ENCODE assay signal across 11 cellular contexts in the genomic region with DNA sequence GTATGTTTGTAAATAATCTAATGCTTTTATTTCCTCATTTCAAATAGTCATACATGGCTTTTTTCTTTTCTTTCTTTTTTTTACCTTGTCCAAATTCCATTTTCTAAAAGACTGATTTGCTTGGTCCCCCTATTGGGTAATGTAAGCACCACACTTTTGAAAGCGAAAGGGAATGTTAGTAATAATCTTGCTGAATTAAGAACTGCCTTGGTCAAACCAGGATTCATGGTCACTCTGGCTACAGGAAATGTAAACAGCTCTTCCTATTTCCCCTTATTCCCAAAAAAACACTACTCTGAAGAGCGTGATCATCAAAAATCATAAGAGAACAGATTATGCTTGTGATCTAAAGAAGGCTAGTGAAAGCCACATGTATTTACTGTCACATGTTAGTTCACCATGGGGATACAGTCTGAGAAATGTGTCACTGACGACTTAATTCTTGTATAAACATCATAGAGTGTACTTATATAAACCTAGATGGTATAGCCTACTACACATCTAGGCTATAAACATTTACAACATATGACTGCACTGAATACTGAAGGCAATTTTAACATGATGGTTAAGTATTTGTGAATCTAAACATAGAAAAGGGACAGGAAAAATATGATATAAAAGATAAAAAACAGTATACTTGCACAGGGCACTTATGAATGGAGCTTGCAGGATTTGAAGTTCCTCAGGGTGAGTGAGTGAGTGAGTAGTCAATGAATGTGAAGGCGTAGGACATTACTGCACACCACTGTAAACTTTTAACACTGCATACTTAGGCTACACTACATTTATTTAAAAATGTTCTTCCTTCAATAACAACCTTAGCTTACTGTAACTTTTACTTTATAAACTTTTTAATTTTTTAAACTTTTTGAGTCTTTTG.
A peak's percentile ranks its signal among the peaks of the same experiment; 100 is the strongest.
DNase-seq lines count a peak whose midpoint lies in the region; ATAC-seq and TF ChIP-seq lines count a peak whose summit lies in the region.
"Had no signal": no experiment of that assay in that cellular context is flagged by ENCODE, and none has a peak within 500 bp of the region (broad histone marks: within the 10 kb centered on the region; RNA-seq: fewer than 3 reads in every experiment).

No MANE protein-coding gene starts in this region.

- no peak overlapping the region for H3K4me3 ChIP-seq in Loucy (ENCODE audit: low read length, poor library complexity, severe bottlenecking)
- no peak overlapping the region for H3K4me3 ChIP-seq in endodermal cell (ENCODE audit: low read length)
- H3K4me3 ChIP-seq in mucosa of descending colon, result no peak overlapping the region

- no peaks in the 10 kb centered on the region for H3F3A ChIP-seq in Loucy (ENCODE audit: low read depth)

- H3K4me2 ChIP-seq in Loucy (ENCODE audit: low read depth, low read length, poor library complexity, severe bottlenecking), result no peak overlapping the region

- TF ChIP-seq CTCF in Loucy (conservative IDR thresholded peaks at IDR 0.05; ENCODE audit: low read length) (peak; percentile 48), endodermal cell (conservative IDR thresholded peaks at IDR 0.05) (peak; percentile 37), mucosa of descending colon (IDR thresholded peaks at IDR 0.05) (no peak)

- WGBS in endodermal cell (ENCODE audit: insufficient coverage in 1 of 2, insufficient read length in 1 of 2), 2 experiments, result 94 to 100% methylated on average over 1 to 4 of the region's 4 CpGs

- H3K79me2 ChIP-seq in Loucy (ENCODE audit: insufficient read depth, low read length), result no peaks in the 10 kb centered on the region

- H3K9me3 Mint-ChIP-seq in endodermal cell, result no peaks in the 10 kb centered on the region

- H3K4me3 Mint-ChIP-seq in endodermal cell, result no peak overlapping the region

- ATAC-seq in mucosa of descending colon (peak; percentile 93), HG03159 (IDR thresholded peaks at IDR 0.05; ENCODE audit: unreplicated experiment) (no peak), HG02623 (IDR thresholded peaks at IDR 0.05; ENCODE audit: unreplicated experiment) (no peak)

- no peaks in the 10 kb centered on the region for H3K9me2 ChIP-seq in Loucy (replicated peaks; ENCODE audit: low read depth, low read length)

- H3K27ac ChIP-seq in endodermal cell (ENCODE audit: low read depth, low read length), result no peak overlapping the region

- H3K9ac ChIP-seq in Loucy (ENCODE audit: low read depth, low read length, poor library complexity, severe bottlenecking) (no peak overlapping the region), endodermal cell (ENCODE audit: extremely low read depth, low read length, poor library complexity, severe bottlenecking) (no peak overlapping the region)

- peaks cover 61% of the 10 kb centered on the region for H3K36me3 Mint-ChIP-seq in endodermal cell (ENCODE audit: low read depth)

- DNase-seq in Caki2 (ENCODE audit: low read depth) (peak; percentile 26), endodermal cell (no peak), mucosa of descending colon (no peak), cerebellum (ENCODE audit: low spot score) (no peak), NCI-H524 (lab: John Stamatoyannopoulos, UW) (no peak)
- DNase-seq: activated T-cell treated with anti-CD3 and anti-CD28 coated beads, Interleukin-2, amount 50 U/mL, for 1 hour; Calu3; effector CD8-positive, alpha-beta T cell had no signal

- no peaks in the 10 kb centered on the region for H3K27me3 Mint-ChIP-seq in endodermal cell (ENCODE audit: insufficient read depth)

- in situ Hi-C loops in Caki2 (cut with HindIII; ENCODE audit: low pct_unique_long_range_greater_than_20kb, low sequenced_read_pairs), result no loop called here

- no peaks in the 10 kb centered on the region for H3K27me3 ChIP-seq in Loucy (ENCODE audit: insufficient read depth, low read length, poor library complexity, severe bottlenecking)
- no peaks in the 10 kb centered on the region for H3K27me3 ChIP-seq in endodermal cell (ENCODE audit: control insufficient read depth, insufficient read depth, low read length, poor library complexity, severe bottlenecking)

- H2AFZ ChIP-seq in Loucy (ENCODE audit: low read length), result no peak overlapping the region

- no peaks in the 10 kb centered on the region for H4K20me1 ChIP-seq in Loucy (ENCODE audit: insufficient read depth, low read length, poor library complexity, severe bottlenecking)

- intact Hi-C loops in mucosa of descending colon (cut with DNase I, micrococcal nuclease), result no loop called here

- H3K4me1 Mint-ChIP-seq in endodermal cell, result no peaks in the 10 kb centered on the region

- H3K27ac Mint-ChIP-seq in endodermal cell, result no peak overlapping the region

- H3K4me1 ChIP-seq in Loucy (ENCODE audit: insufficient read depth, low read length, poor library complexity, severe bottlenecking) (peaks cover 9% of the 10 kb centered on the region), endodermal cell (ENCODE audit: control insufficient read depth, insufficient read depth, low read length) (no peaks in the 10 kb centered on the region), mucosa of descending colon (ENCODE audit: low read depth) (no peaks in the 10 kb centered on the region)

- H3K36me3 ChIP-seq in Loucy (ENCODE audit: insufficient read depth, low read length) (peaks cover 29% of the 10 kb centered on the region; the same call in 1 of the 2 replicates), endodermal cell (ENCODE audit: control insufficient read depth, insufficient read depth, low read length) (peaks cover 68% of the 10 kb centered on the region), mucosa of descending colon (ENCODE audit: low read depth) (no peaks in the 10 kb centered on the region)

- H3K9me3 ChIP-seq in Loucy (ENCODE audit: insufficient read depth, low read depth, low read length) (no peaks in the 10 kb centered on the region), endodermal cell (ENCODE audit: control insufficient read depth, low read length) (peaks cover 10% of the 10 kb centered on the region), mucosa of descending colon (no peaks in the 10 kb centered on the region)
